In the genomic region with DNA sequence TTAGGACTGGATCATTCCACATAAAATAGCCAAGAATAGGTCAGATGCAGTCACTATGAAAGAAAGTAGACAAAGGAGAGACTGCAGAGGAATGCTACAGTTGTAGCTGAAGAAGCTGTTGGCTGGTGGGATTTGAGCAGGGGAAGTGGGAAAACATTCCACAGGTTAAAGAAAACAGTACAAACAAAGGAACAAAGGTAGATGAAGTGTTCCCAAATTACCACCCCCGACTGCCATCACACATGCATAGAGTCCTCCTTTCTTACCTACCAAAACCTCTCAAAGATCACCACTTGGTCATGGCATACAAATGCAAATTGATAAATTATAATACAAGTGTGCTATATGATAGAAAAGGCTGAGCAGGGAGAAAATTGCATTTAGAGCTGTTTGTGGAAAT, we compare ENCODE assay signal across 21 cellular contexts. TPM values are rescaled to one million over a fixed set of nuclear protein-coding genes. Genes with fewer than 3 reads are reported as not detected.
DNase-seq lines count a peak whose midpoint lies in the region; ATAC-seq and TF ChIP-seq lines count a peak whose summit lies in the region.
"Had no signal": no experiment of that assay in that cellular context is flagged by ENCODE, and none has a peak within 500 bp of the region (broad histone marks: within the 10 kb centered on the region; RNA-seq: fewer than 3 reads in every experiment).

No MANE protein-coding gene starts in this region.

- H3K9me2 ChIP-seq in SK-N-SH, result no peaks in the 10 kb centered on the region

- H3F3A ChIP-seq in SK-N-SH (replicated peaks; ENCODE audit: insufficient read depth), result peaks cover 78% of the 10 kb centered on the region

- CTCF ChIA-PET in SK-N-SH (lab: Yijun Ruan, JAX), result interaction anchor here (0.6 to 4.5 kb wide), 5 partner anchors 10 to 213 kb away, joined by 3 to 25 read pairs (median 4); a partner anchor contains a TSS

- H3K4me1 ChIP-seq in SK-N-SH (ENCODE audit: control insufficient read depth in 1 of 2, insufficient read depth in 2 of 2, low read depth in 1 of 2, low read length in 1 of 2) (peaks cover 45 to 60% of the 10 kb centered on the region in 2 experiments), uterus (peaks cover 5 to 21% of the 10 kb centered on the region in 2 donors)
- H3K4me1 ChIP-seq: pancreas had no signal

- peak overlapping the region; percentile 77 for H3K27ac Mint-ChIP-seq in endothelial cell (ENCODE audit: unreplicated experiment)
- H3K27ac Mint-ChIP-seq in mesothelial cell of epicardium, result peak overlapping the region; percentile 47

- H3K4me2 ChIP-seq in SK-N-SH, result peak overlapping the region; percentile 49; the same call in 1 of the 2 replicates

- POLR2A ChIA-PET in SK-N-SH (lab: Yijun Ruan, JAX), result no interaction called here

- TF ChIP-seq CTCF in SK-N-SH (IDR thresholded peaks at IDR 0.05) (no peak), endothelial cell (IDR thresholded peaks at IDR 0.05; ENCODE audit: unreplicated experiment) (no peak), mesothelial cell of epicardium (IDR thresholded peaks at IDR 0.05; ENCODE audit: unreplicated experiment) (no peak), uterus (IDR thresholded peaks at IDR 0.05) (no peak)

- H3K9me3 ChIP-seq in SK-N-SH (no peaks in the 10 kb centered on the region), uterus (no peaks in the 10 kb centered on the region)
- H3K9me3 ChIP-seq: adrenal gland, pancreas had no signal

- H3K9me3 Mint-ChIP-seq in endothelial cell (ENCODE audit: unreplicated experiment) (no peaks in the 10 kb centered on the region), mesothelial cell of epicardium (no peaks in the 10 kb centered on the region)

- TF ChIP-seq POLR2A in uterus (IDR thresholded peaks at IDR 0.05), result no peak

- peaks cover 59% of the 10 kb centered on the region for H3K36me3 Mint-ChIP-seq in endothelial cell (ENCODE audit: low read depth, unreplicated experiment)
- peaks cover 56% of the 10 kb centered on the region for H3K36me3 Mint-ChIP-seq in mesothelial cell of epicardium

- 94% methylated on average over 1 of the region's 1 CpG for WGBS in SK-N-SH (ENCODE audit: low lambda C conversion rate)

- intact Hi-C loops in uterus (cut with DNase I; ENCODE audit: low total_unique reads), result no loop called here

- TF ChIP-seq EP300 in SK-N-SH (IDR thresholded peaks at IDR 0.05; ENCODE audit: borderline replicate concordance in 1 of 2, low read depth in 1 of 2, low read length in 1 of 2), result no peak

- H3K4me1 Mint-ChIP-seq in endothelial cell (ENCODE audit: unreplicated experiment) (peaks cover 32% of the 10 kb centered on the region), mesothelial cell of epicardium (peaks cover 44% of the 10 kb centered on the region)

- no peak overlapping the region for H3K9ac ChIP-seq in SK-N-SH

- DNase-seq in SK-N-SH, result no peak
- DNase-seq in endothelial cell (ENCODE audit: low spot score), result no peak
- DNase-seq in mesothelial cell of epicardium (ENCODE audit: low spot score in 2 of 2, unreplicated experiment in 2 of 2), result no peak
- DNase-seq in uterus, result no peak
- no peak for DNase-seq in NCI-H748 (lab: John Stamatoyannopoulos, UW; ENCODE audit: unreplicated experiment)
- DNase-seq: adrenal gland; Calu3; central memory CD4-positive, alpha-beta T cell; effector CD4-positive, alpha-beta T cell; head of caudate nucleus; NCI-H1092 treated with DMSO at 0.1 percent for 48 hours; NCI-H82; pancreas; PC-3; T-helper 9 cell had no signal

- no peaks in the 10 kb centered on the region for H4K20me1 ChIP-seq in SK-N-SH (ENCODE audit: insufficient read depth)

- H3K27me3 Mint-ChIP-seq in endothelial cell (ENCODE audit: unreplicated experiment), result no peaks in the 10 kb centered on the region
- no peaks in the 10 kb centered on the region for H3K27me3 Mint-ChIP-seq in mesothelial cell of epicardium (ENCODE audit: low read depth)

- TF ChIP-seq RAD21 in SK-N-SH (IDR thresholded peaks at IDR 0.05; ENCODE audit: low read length), result no peak

- no peaks in the 10 kb centered on the region for H3K27me3 ChIP-seq in SK-N-SH (ENCODE audit: insufficient read depth)
- H3K27me3 ChIP-seq in uterus, result no peaks in the 10 kb centered on the region
- H3K27me3 ChIP-seq: adrenal gland, pancreas had no signal

- H3K4me3 Mint-ChIP-seq in endothelial cell (ENCODE audit: unreplicated experiment), result peak overlapping the region; percentile 20
- no peak overlapping the region for H3K4me3 Mint-ChIP-seq in mesothelial cell of epicardium

- H2AFZ ChIP-seq in SK-N-SH (ENCODE audit: low read depth), result no peak overlapping the region

- no peak overlapping the region for H3K4me3 ChIP-seq in SK-N-SH (ENCODE audit: low read depth in 2 of 2, low read length in 1 of 2)
- no peak overlapping the region for H3K4me3 ChIP-seq in uterus
- H3K4me3 ChIP-seq: adrenal gland, pancreas had no signal

- peak overlapping the region; percentile 94 to 98 for H3K27ac ChIP-seq in SK-N-SH (ENCODE audit: low read depth in 2 of 2, low read length in 1 of 2)
- H3K27ac ChIP-seq in uterus, result peak overlapping the region; percentile 75 to 79
- H3K27ac ChIP-seq: 22Rv1, pancreas had no signal

- H3K79me2 ChIP-seq in SK-N-SH (ENCODE audit: insufficient read depth), result peaks cover 40% of the 10 kb centered on the region

- ATAC-seq in SK-N-SH treated with all-trans-retinoic acid at 6 μM for 48 hours (no peak), GM21381 (IDR thresholded peaks at IDR 0.05; ENCODE audit: unreplicated experiment) (no peak), HG03108 (IDR thresholded peaks at IDR 0.05; ENCODE audit: unreplicated experiment) (no peak)
- ATAC-seq: activated CD4-positive, CD25-positive, alpha-beta regulatory T cell treated with anti-CD3 and anti-CD28 coated beads, Interleukin-2, amount 50 U/mL, for 24 hours; HCT116; pancreas; PC-3 had no signal

- H3K36me3 ChIP-seq in SK-N-SH (replicated peaks in 1 of 2; ENCODE audit: control insufficient read depth in 1 of 2, insufficient read depth in 2 of 2, low read length in 1 of 2), result peaks cover 91 to 99% of the 10 kb centered on the region in 2 experiments
- no peaks in the 10 kb centered on the region for H3K36me3 ChIP-seq in uterus

TF ChIP-seq in SK-N-SH, 30 proteins besides CTCF, POLR2A, EP300 and RAD21 (continues in another document):
- TF ChIP-seq, protein P1, sequence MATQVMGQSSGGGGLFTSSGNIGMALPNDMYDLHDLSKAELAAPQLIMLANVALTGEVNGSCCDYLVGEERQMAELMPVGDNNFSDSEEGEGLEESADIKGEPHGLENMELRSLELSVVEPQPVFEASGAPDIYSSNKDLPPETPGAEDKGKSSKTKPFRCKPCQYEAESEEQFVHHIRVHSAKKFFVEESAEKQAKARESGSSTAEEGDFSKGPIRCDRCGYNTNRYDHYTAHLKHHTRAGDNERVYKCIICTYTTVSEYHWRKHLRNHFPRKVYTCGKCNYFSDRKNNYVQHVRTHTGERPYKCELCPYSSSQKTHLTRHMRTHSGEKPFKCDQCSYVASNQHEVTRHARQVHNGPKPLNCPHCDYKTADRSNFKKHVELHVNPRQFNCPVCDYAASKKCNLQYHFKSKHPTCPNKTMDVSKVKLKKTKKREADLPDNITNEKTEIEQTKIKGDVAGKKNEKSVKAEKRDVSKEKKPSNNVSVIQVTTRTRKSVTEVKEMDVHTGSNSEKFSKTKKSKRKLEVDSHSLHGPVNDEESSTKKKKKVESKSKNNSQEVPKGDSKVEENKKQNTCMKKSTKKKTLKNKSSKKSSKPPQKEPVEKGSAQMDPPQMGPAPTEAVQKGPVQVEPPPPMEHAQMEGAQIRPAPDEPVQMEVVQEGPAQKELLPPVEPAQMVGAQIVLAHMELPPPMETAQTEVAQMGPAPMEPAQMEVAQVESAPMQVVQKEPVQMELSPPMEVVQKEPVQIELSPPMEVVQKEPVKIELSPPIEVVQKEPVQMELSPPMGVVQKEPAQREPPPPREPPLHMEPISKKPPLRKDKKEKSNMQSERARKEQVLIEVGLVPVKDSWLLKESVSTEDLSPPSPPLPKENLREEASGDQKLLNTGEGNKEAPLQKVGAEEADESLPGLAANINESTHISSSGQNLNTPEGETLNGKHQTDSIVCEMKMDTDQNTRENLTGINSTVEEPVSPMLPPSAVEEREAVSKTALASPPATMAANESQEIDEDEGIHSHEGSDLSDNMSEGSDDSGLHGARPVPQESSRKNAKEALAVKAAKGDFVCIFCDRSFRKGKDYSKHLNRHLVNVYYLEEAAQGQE (IDR thresholded peaks at IDR 0.05; ENCODE audit: low read depth, low read length), result no peak
- TF ChIP-seq MEF2A (IDR thresholded peaks at IDR 0.05; ENCODE audit: borderline replicate concordance, low read depth) (no peak), FOSL2 (IDR thresholded peaks at IDR 0.05; ENCODE audit: borderline replicate concordance, low read depth) (no peak)

TF ChIP-seq in SK-N-SH treated with all-trans-retinoic acid at 6 μM for 48 hours, 23 proteins besides CTCF, POLR2A, EP300 and RAD21 (continues in another document):
- TF ChIP-seq ZC3H10 (CRISPR knock-in tag; IDR thresholded peaks at IDR 0.05) (no peak), ZFP3 (CRISPR knock-in tag; IDR thresholded peaks at IDR 0.05) (no peak), ZNF565 (CRISPR knock-in tag; conservative IDR thresholded peaks at IDR 0.05; ENCODE audit: low read depth) (no peak), TCF4 (CRISPR knock-in tag; IDR thresholded peaks at IDR 0.05; ENCODE audit: borderline replicate concordance) (no peak), SNAI2 (CRISPR knock-in tag; IDR thresholded peaks at IDR 0.05) (no peak), ZFP30 (CRISPR knock-in tag; IDR thresholded peaks at IDR 0.05) (no peak)
- TF ChIP-seq, protein P2, sequence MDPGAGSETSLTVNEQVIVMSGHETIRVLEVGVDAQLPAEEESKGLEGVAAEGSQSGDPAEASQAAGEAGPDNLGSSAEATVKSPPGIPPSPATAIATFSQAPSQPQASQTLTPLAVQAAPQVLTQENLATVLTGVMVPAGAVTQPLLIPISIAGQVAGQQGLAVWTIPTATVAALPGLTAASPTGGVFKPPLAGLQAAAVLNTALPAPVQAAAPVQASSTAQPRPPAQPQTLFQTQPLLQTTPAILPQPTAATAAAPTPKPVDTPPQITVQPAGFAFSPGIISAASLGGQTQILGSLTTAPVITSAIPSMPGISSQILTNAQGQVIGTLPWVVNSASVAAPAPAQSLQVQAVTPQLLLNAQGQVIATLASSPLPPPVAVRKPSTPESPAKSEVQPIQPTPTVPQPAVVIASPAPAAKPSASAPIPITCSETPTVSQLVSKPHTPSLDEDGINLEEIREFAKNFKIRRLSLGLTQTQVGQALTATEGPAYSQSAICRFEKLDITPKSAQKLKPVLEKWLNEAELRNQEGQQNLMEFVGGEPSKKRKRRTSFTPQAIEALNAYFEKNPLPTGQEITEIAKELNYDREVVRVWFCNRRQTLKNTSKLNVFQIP (CRISPR knock-in tag; IDR thresholded peaks at IDR 0.05; ENCODE audit: borderline replicate concordance, low read depth), result no peak

RNA-seq across cellular contexts. Expression of a gene that starts 41.9 kb away (rescaled TPM):
- polyA plus RNA-seq in SK-N-SH (2012; rRNA removed), result 140 and 197 TPM in 2 replicates
- 221 and 225 TPM in 2 replicates for polyA plus RNA-seq in SK-N-SH (2012; cell fraction: cytosol; rRNA removed)
- polyA plus RNA-seq in SK-N-SH (2012; cell fraction: nucleus; rRNA removed), result 81.0 and 164 TPM in 2 replicates
- total RNA-seq in endothelial cell (ENCODE audit: unreplicated experiment) (89.9 TPM), mesothelial cell of epicardium (58.3 to 61.5 TPM (median 61.4 TPM) in 3 replicates), uterus (100 to 1,000 TPM in 1 of 4 donors, 10 to 100 TPM in 3; 50.2 to 127 (median 64.3) TPM)
